In the genomic region with DNA sequence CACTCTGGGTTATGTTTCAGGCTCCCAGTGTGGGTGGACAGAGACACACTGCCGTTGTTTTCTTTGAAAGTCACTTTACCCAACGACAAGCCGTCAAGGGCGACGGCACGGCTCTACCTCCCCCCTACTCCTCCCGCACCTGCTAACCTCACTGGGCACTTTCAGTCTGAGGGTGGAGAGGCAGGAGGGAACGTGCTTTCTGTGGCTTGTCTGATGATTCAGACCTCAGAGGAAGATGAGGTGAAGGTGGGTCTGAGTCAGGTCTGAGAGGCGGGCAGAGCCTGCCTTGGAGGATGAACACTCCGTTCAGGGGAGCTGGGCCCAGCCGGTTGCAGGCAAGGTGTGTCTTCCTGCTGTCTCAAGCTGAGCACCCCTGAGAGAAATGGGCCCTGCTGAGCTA, we compare ENCODE assay signal across 12 cellular contexts.
DNase-seq lines count a peak whose midpoint lies in the region; TF ChIP-seq lines count a peak whose summit lies in the region.
"Had no signal": no experiment of that assay in that cellular context is flagged by ENCODE, and none has a peak within 500 bp of the region (broad histone marks: within the 10 kb centered on the region; RNA-seq: fewer than 3 reads in every experiment).

No MANE protein-coding gene starts in this region.

- TF ChIP-seq CTCF in epithelial cell of esophagus (IDR thresholded peaks at IDR 0.05; ENCODE audit: insufficient read depth, low read depth, low read length, missing control alignments) (no peak), colonic mucosa (IDR thresholded peaks at IDR 0.05) (no peak)

- H3K4me3 ChIP-seq in epithelial cell of esophagus (ENCODE audit: low read length) = no peak overlapping the region
- no peak overlapping the region for H3K4me3 ChIP-seq in colonic mucosa
- H3K4me3 ChIP-seq: gastrocnemius medialis, lung had no signal

- no peaks in the 10 kb centered on the region for H3K9me3 ChIP-seq in colonic mucosa
- H3K9me3 ChIP-seq: gastrocnemius medialis had no signal

- H3K27me3 ChIP-seq in colonic mucosa = no peaks in the 10 kb centered on the region
- H3K27me3 ChIP-seq: gastrocnemius medialis had no signal

- intact Hi-C loops in colonic mucosa (cut with DNase I) = no loop called here

- H3K9ac ChIP-seq in colonic mucosa (ENCODE audit: low read depth in 2 of 2, low read length in 2 of 2) = no peak overlapping the region

- H3K27ac ChIP-seq in colonic mucosa = no peak overlapping the region
- H3K27ac ChIP-seq: gastrocnemius medialis had no signal

- peak; percentile 36 for DNase-seq in RPMI8226
- peak; percentile 81 for DNase-seq in activated CD8-positive, alpha-beta memory T cell treated with anti-CD3 and anti-CD28 coated beads, Interleukin-2, amount 50 U/mL, for 48 hours
- peak; percentile 27 for DNase-seq in epithelial cell of esophagus (ENCODE audit: low read depth)
- DNase-seq in stimulated activated CD8-positive, alpha-beta memory T cell treated with anti-CD3 and anti-CD28 coated beads, Interleukin-12 subunit alpha, Interleukin-12 subunit beta, amount 100 ng/mL, for 4 hours (ENCODE audit: low read depth) = peak; percentile 41
- no peak for DNase-seq in colonic mucosa
- DNase-seq in NOMO-1 (lab: John Stamatoyannopoulos, UW; ENCODE audit: unreplicated experiment in 2 of 2) = no peak
- DNase-seq in NAMALWA (ENCODE audit: low spot score) = no peak
- no peak for DNase-seq in ureter (ENCODE audit: low spot score)
- DNase-seq: gastrocnemius medialis, NCI-H69, retina had no signal

- H3K4me1 ChIP-seq in colonic mucosa = no peaks in the 10 kb centered on the region
- H3K4me1 ChIP-seq: gastrocnemius medialis had no signal

- H3K36me3 ChIP-seq in colonic mucosa = no peaks in the 10 kb centered on the region
- H3K36me3 ChIP-seq: gastrocnemius medialis had no signal

Comparison
In these comparisons a context has a peak if more than half of its experiments do, and no peak if none do; other contexts are left out.
1. DNase-seq: peak in RPMI8226 (single experiment), activated CD8-positive, alpha-beta memory T cell treated with anti-CD3 and anti-CD28 coated beads, Interleukin-2, amount 50 U/mL, for 48 hours (single experiment), epithelial cell of esophagus (single experiment) and stimulated activated CD8-positive, alpha-beta memory T cell treated with anti-CD3 and anti-CD28 coated beads, Interleukin-12 subunit alpha, Interleukin-12 subunit beta, amount 100 ng/mL, for 4 hours (single experiment); none in colonic mucosa (single experiment), NOMO-1 (0 of 2), NAMALWA (single experiment) and ureter (single experiment).